ENCODE assay signal across 13 cellular contexts in the genomic region with DNA sequence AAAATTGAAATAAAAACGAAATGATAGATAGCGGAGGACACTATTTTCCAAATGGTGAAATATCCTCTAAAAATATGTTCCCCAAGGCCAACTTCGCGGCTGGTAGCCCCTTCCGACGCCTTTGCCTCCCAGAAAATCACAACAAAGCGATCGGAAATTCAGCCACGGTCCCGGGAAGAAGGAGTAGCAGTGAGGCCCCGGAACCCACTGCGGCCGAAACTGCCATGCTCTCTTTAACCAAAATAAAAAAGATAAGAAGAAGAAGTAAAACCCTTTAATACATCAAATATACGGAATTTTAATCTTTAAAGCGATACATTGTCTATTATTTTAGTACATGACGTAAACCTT. TPM values are rescaled to one million over a fixed set of nuclear protein-coding genes. Genes with fewer than 3 reads are reported as not detected.
DNase-seq lines count a peak whose midpoint lies in the region; ATAC-seq and TF ChIP-seq lines count a peak whose summit lies in the region.
"Had no signal": no experiment of that assay in that cellular context is flagged by ENCODE, and none has a peak within 500 bp of the region (broad histone marks: within the 10 kb centered on the region; RNA-seq: fewer than 3 reads in every experiment).

No MANE protein-coding gene starts in this region.

- H3K4me1 ChIP-seq in Peyer's patch: peaks cover 0 to 16% (median 4%) of the 10 kb centered on the region in 4 donors

- DNase-seq in Peyer's patch (no peak), fibroblast of the aortic adventitia (ENCODE audit: low read depth) (peak; percentile 49), COLO829 (ENCODE audit: low spot score) (no peak), SHP77 (lab: John Stamatoyannopoulos, UW) (no peak)
- DNase-seq: activated effector memory CD4-positive, alpha-beta T cell treated with anti-CD3 and anti-CD28 coated beads, Interleukin-2, amount 50 U/mL, for 16 hours; AML-193; NCI-H526; stimulated activated CD4-positive, alpha-beta T cell treated with anti-CD3 and anti-CD28 coated beads, Interleukin-12 subunit alpha, Interleukin-12 subunit beta, amount 100 ng/mL, for 4 hours had no signal

- peak overlapping the region; percentile 12 for H3K4me2 ChIP-seq in neural cell (ENCODE audit: low read length)
- H3K4me2 ChIP-seq: KMS-11 had no signal

- H3K9me3 ChIP-seq in Peyer's patch (no peaks in the 10 kb centered on the region), neural cell (ENCODE audit: low read length) (no peaks in the 10 kb centered on the region)

- H2AFZ ChIP-seq in neural cell (ENCODE audit: low read depth, low read length): no peak overlapping the region

- no peak for TF ChIP-seq CTCF in 22Rv1 (IDR thresholded peaks at IDR 0.05)
- no peak for TF ChIP-seq CTCF in Peyer's patch (IDR thresholded peaks at IDR 0.05)
- no peak for TF ChIP-seq CTCF in fibroblast of the aortic adventitia (IDR thresholded peaks at IDR 0.05; ENCODE audit: insufficient read depth, low read length)
- TF ChIP-seq CTCF in neural cell (IDR thresholded peaks at IDR 0.05; ENCODE audit: poor library complexity, severe bottlenecking): no peak

- TF ChIP-seq RAD21 in neural cell (conservative IDR thresholded peaks at IDR 0.05): no peak

- H3K36me3 ChIP-seq in Peyer's patch (peaks cover 0 to 11% (median 0%) of the 10 kb centered on the region in 3 donors), neural cell (ENCODE audit: insufficient read depth, low read length) (peaks cover 18% of the 10 kb centered on the region)

- H3K4me3 ChIP-seq in Peyer's patch (peak overlapping the region in 3 of 4 donors; percentile 38 to 79 (median 40)), fibroblast of the aortic adventitia (ENCODE audit: low read depth, low read length) (peak overlapping the region; percentile 99), neural cell (ENCODE audit: low read length) (peak overlapping the region; percentile 94)

- peak overlapping the region; percentile 100 for H3K9ac ChIP-seq in neural cell (ENCODE audit: low read length)
- H3K9ac ChIP-seq: KMS-11 had no signal

- peak overlapping the region; percentile 100 for H3K27ac ChIP-seq in 22Rv1
- peak overlapping the region; percentile 67 to 98 (median 76) for H3K27ac ChIP-seq in Peyer's patch
- peak overlapping the region; percentile 99 for H3K27ac ChIP-seq in neural cell (ENCODE audit: low read length)
- H3K27ac ChIP-seq: KMS-11 had no signal

- no peak for TF ChIP-seq POLR2A in Peyer's patch (IDR thresholded peaks at IDR 0.05)

- H3K9me2 ChIP-seq in neural cell (ENCODE audit: insufficient read depth, low read length): no peaks in the 10 kb centered on the region

- H3K79me2 ChIP-seq in neural cell (replicated peaks; ENCODE audit: insufficient read depth, low read length): peaks cover 76% of the 10 kb centered on the region

- H3K27me3 ChIP-seq in Peyer's patch (no peaks in the 10 kb centered on the region), neural cell (ENCODE audit: insufficient read depth, low read depth, low read length) (peaks cover 61% of the 10 kb centered on the region)

- no peak for TF ChIP-seq EP300 in neural cell (conservative IDR thresholded peaks at IDR 0.05; ENCODE audit: poor library complexity, severe bottlenecking)

- peaks cover 22% of the 10 kb centered on the region for H4K20me1 ChIP-seq in neural cell (ENCODE audit: insufficient read depth)

- no peaks in the 10 kb centered on the region for H3F3A ChIP-seq in neural cell (ENCODE audit: insufficient read depth, low read length, poor library complexity, severe bottlenecking)

- no peak for ATAC-seq in HG03571 (IDR thresholded peaks at IDR 0.05; ENCODE audit: unreplicated experiment)
- no peak for ATAC-seq in activated CD4-positive, CD25-positive, alpha-beta regulatory T cell treated with anti-CD3 and anti-CD28 coated beads, Interleukin-2, amount 50 U/mL, for 24 hours

TF ChIP-seq in neural cell, 6 proteins besides CTCF, POLR2A, EP300 and RAD21:
- TF ChIP-seq TAF1 (IDR thresholded peaks at IDR 0.05; ENCODE audit: low read depth) (peak; percentile 42), EZH2 (IDR thresholded peaks at IDR 0.05; ENCODE audit: borderline replicate concordance, insufficient read depth, low read length, poor library complexity, severe bottlenecking) (no peak)

RNA-seq across cellular contexts. Expression of a gene that starts 4.0 kb away (rescaled TPM):
- total RNA-seq in Peyer's patch: 1 to 10 TPM; 5.2 to 9.1 (median 6.4) TPM
- 21.7 and 29.8 TPM in 2 replicates for total RNA-seq in fibroblast of the aortic adventitia (ENCODE audit: low replicate concordance)
- 41.4 and 49.9 TPM in 2 replicates for polyA plus RNA-seq in neural cell
- polyA minus RNA-seq in neural cell: 89.5 and 107 TPM in 2 replicates

RNA-seq across cellular contexts. Expression of a gene that starts 33.9 kb away (rescaled TPM):
- total RNA-seq in Peyer's patch (10 to 100 TPM in 1 of 4 donors, 1 to 10 TPM in 3; 1.4 to 23.1 (median 3.6) TPM), fibroblast of the aortic adventitia (ENCODE audit: low replicate concordance) (3.6 and 6.3 TPM in 2 replicates)
- polyA plus RNA-seq in neural cell: 5.6 and 8.4 TPM in 2 replicates
- polyA minus RNA-seq in neural cell: 16.6 and 21.2 TPM in 2 replicates

Comparison
In these comparisons a context has a peak if more than half of its experiments do, and no peak if none do; other contexts are left out.
1. H3K4me3 ChIP-seq: peak in every context shown above with its lines; median percentile 99 in fibroblast of the aortic adventitia; 94 in neural cell; 40 in Peyer's patch.